In the genomic region with DNA sequence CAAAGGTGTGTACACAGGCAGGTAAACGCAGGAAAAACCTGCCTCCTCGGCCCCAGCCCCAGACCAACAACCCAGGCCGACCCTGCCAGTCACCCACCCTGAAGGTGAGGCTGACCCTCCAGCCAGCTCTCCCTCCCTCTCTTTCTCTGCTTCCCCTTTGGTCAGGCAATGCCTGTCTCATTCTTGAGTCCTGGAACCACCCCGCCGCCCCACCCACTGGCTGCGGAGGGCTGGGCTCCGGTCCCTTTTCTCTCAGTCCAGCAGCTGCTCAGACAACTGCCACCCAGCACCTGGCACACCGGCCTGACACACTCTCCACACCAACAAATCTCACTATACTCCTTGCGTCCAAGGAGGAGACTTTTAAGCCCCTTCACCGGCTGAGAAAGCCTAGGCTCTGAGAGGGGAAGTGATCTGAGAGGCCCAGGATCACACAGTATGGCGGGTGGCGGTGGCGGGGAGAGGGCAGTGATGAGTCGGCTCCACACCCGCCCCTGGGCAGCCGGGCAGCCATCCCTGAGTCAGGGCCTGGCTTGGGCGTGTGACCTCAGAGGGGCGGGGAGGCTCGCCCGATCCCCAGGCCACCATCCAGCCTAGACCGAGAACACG, we compare ENCODE assay signal across 8 cellular contexts. TPM values are rescaled to one million over a fixed set of nuclear protein-coding genes. Genes with fewer than 3 reads are reported as not detected.
DNase-seq lines count a peak whose midpoint lies in the region; TF ChIP-seq lines count a peak whose summit lies in the region.

No MANE protein-coding gene starts in this region.

- no peaks in the 10 kb centered on the region for H3K9me2 ChIP-seq in hepatocyte (replicated peaks; ENCODE audit: insufficient read depth)

- H3K9ac ChIP-seq in HUES64 (ENCODE audit: low read depth, low read length), result peak overlapping the region; percentile 84

- peaks cover 20% of the 10 kb centered on the region for H3K4me1 ChIP-seq in HUES64 (ENCODE audit: insufficient read depth, low read length)
- H3K4me1 ChIP-seq in hepatocyte (ENCODE audit: insufficient read depth), result peaks cover 29% of the 10 kb centered on the region

- H3K79me2 ChIP-seq in hepatocyte, result peaks cover 51% of the 10 kb centered on the region

- H2AFZ ChIP-seq in hepatocyte, result peak overlapping the region; percentile 94

- TF ChIP-seq CTCF in hepatocyte (IDR thresholded peaks at IDR 0.05; ENCODE audit: poor library complexity), result no peak

- H4K20me1 ChIP-seq in hepatocyte (ENCODE audit: insufficient read depth, poor library complexity, severe bottlenecking), result peaks cover 20% of the 10 kb centered on the region

- DNase-seq in NK-92 treated with Interleukin-12 subunit alpha and Interleukin-12 subunit beta, amount 100 ng/mL, for 24 hours (lab: John Stamatoyannopoulos, UW), result peak; percentile 20
- DNase-seq in NK-92 (lab: John Stamatoyannopoulos, UW; ENCODE audit: unreplicated experiment) (no peak), SW480 (ENCODE audit: low spot score) (peak; percentile 72), astrocyte of the hippocampus (ENCODE audit: low read depth, low spot score) (peak; percentile 87), hepatocyte (ENCODE audit: low spot score) (peak; percentile 79), putamen (ENCODE audit: low spot score) (peak; percentile 58), DMS153 treated with DMSO at 0.1 percent for 48 hours (lab: John Stamatoyannopoulos, UW; ENCODE audit: unreplicated experiment) (no peak)

- no peaks in the 10 kb centered on the region for H3K27me3 ChIP-seq in HUES64 (ENCODE audit: insufficient read depth, low read length)
- H3K27me3 ChIP-seq in hepatocyte, result no peaks in the 10 kb centered on the region

- peak overlapping the region; percentile 93 for H3K4me2 ChIP-seq in hepatocyte

- H3K4me3 ChIP-seq in HUES64 (ENCODE audit: low read length) (peak overlapping the region; percentile 98), hepatocyte (peak overlapping the region; percentile 99)

- no peaks in the 10 kb centered on the region for H3K9me3 ChIP-seq in HUES64 (ENCODE audit: insufficient read depth, low read depth, low read length)
- H3K9me3 ChIP-seq in hepatocyte (ENCODE audit: low read depth), result no peaks in the 10 kb centered on the region

- H3K36me3 ChIP-seq in HUES64 (ENCODE audit: insufficient read depth, low read length), result peaks cover 41% of the 10 kb centered on the region
- no peaks in the 10 kb centered on the region for H3K36me3 ChIP-seq in hepatocyte (replicated peaks; ENCODE audit: insufficient read depth, low read depth)

- WGBS in HUES64, result 2% methylated on average over 22 of the region's 22 CpGs
- WGBS in hepatocyte (ENCODE audit: low lambda C conversion rate, missing lambda C conversion rate), result 3% methylated on average over 18 of the region's 22 CpGs

- H3K27ac ChIP-seq in HUES64 (ENCODE audit: low read depth, low read length) (peak overlapping the region; percentile 79), hepatocyte (peak overlapping the region; percentile 100)

RNA-seq across cellular contexts. Expression of gene FLII, which starts 0.7 kb away (rescaled TPM):
- 136 TPM for polyA plus RNA-seq in HUES64 (2013, experiment 1 of 2)
- 148 TPM for polyA plus RNA-seq in HUES64 (2013, experiment 2 of 2)
- 110 and 142 TPM in 2 replicates for total RNA-seq in hepatocyte
- polyA plus RNA-seq in hepatocyte, result 188 and 210 TPM in 2 replicates

RNA-seq across cellular contexts. Expression of gene MIEF2, which starts 2.6 kb away (rescaled TPM):
- 6.5 TPM for polyA plus RNA-seq in HUES64 (2013, experiment 1 of 2)
- 6.0 TPM for polyA plus RNA-seq in HUES64 (2013, experiment 2 of 2)
- total RNA-seq in hepatocyte, result 29.3 and 30.7 TPM in 2 replicates
- 20.5 and 21.0 TPM in 2 replicates for polyA plus RNA-seq in hepatocyte

RNA-seq across cellular contexts. Expression of gene LLGL1, which starts 32.4 kb away (rescaled TPM):
- 52.6 TPM for polyA plus RNA-seq in HUES64 (2013, experiment 1 of 2)
- polyA plus RNA-seq in HUES64 (2013, experiment 2 of 2), result 52.4 TPM
- total RNA-seq in hepatocyte, result 46.0 and 51.9 TPM in 2 replicates
- 5.4 and 7.1 TPM in 2 replicates for polyA plus RNA-seq in hepatocyte

RNA-seq across cellular contexts. Expression of gene TOP3A, which starts 56.9 kb away (rescaled TPM):
- 30.4 TPM for polyA plus RNA-seq in HUES64 (2013, experiment 1 of 2)
- 24.3 TPM for polyA plus RNA-seq in HUES64 (2013, experiment 2 of 2)
- 24.3 and 28.2 TPM in 2 replicates for total RNA-seq in hepatocyte
- polyA plus RNA-seq in hepatocyte, result 15.5 and 22.5 TPM in 2 replicates

RNA-seq across cellular contexts. Expression of gene SMCR8, which starts 57.2 kb away (rescaled TPM):
- polyA plus RNA-seq in HUES64 (2013, experiment 1 of 2), result 11.6 TPM
- polyA plus RNA-seq in HUES64 (2013, experiment 2 of 2), result 11.7 TPM
- 13.8 and 17.7 TPM in 2 replicates for total RNA-seq in hepatocyte
- 3.8 TPM in 2 replicates for polyA plus RNA-seq in hepatocyte

Comparison
In these comparisons a context has a peak if more than half of its experiments do, and no peak if none do; other contexts are left out.
1. DNase-seq: peak in NK-92 treated with Interleukin-12 subunit alpha and Interleukin-12 subunit beta, amount 100 ng/mL, for 24 hours (single experiment), SW480 (single experiment), astrocyte of the hippocampus (single experiment), hepatocyte (single experiment) and putamen (single experiment); none in NK-92 (single experiment) and DMS153 treated with DMSO at 0.1 percent for 48 hours (single experiment).